Comparison of ENCODE assay signal across 10 cellular contexts in the genomic region with DNA sequence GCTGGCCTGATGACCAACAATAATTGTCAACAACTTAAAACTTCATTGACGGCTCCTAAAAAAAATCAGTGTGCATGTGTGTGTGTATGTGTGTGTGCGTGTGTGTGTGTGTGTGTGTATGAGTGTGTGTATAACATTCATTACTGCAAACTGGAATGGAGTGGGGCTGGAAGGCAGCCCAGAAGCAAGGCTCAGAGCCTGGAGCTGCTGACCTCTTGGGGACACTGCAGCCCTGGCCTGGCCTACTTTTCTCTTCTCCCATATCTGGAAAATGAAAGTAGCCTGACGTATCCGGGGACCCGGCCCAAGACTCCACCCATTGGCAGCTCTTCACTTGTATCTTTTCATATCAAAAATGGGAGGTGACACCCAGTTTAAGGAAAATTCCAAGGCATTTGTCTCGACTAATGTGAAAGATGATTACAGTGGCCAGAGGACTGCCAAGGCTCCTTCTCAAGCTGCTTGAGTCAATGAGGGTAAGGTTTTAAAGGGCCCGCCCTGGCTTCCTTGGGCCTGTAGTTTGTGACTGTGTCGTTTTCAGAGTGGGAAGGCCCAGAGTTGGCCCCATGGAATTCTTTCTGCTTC.
DNase-seq lines count a peak whose midpoint lies in the region; ATAC-seq and TF ChIP-seq lines count a peak whose summit lies in the region.
"Had no signal": no experiment of that assay in that cellular context is flagged by ENCODE, and none has a peak within 500 bp of the region (broad histone marks: within the 10 kb centered on the region; RNA-seq: fewer than 3 reads in every experiment).

No MANE protein-coding gene starts in this region.

- H3K9ac ChIP-seq in SK-N-SH: peak overlapping the region; percentile 22; the same call in 1 of the 2 replicates

- no peak for TF ChIP-seq RAD21 in SK-N-SH (IDR thresholded peaks at IDR 0.05; ENCODE audit: low read length)

- peak; percentile 27 for TF ChIP-seq CTCF in SK-N-SH (IDR thresholded peaks at IDR 0.05)
- peak; percentile 20 for TF ChIP-seq CTCF in foreskin keratinocyte (conservative IDR thresholded peaks at IDR 0.05)
- TF ChIP-seq CTCF in omental fat pad (IDR thresholded peaks at IDR 0.05): no peak
- no peak for TF ChIP-seq CTCF in A673 (conservative IDR thresholded peaks at IDR 0.05; ENCODE audit: low read depth, low read length)

- POLR2A ChIA-PET in SK-N-SH (lab: Yijun Ruan, JAX): no interaction called here
- POLR2A ChIA-PET in A673 (lab: Charles Lee; ENCODE audit: low non-redundant PET): no interaction called here

- DNase-seq in AG08395 (ENCODE audit: low spot score) (peak; percentile 82), SK-N-SH (no peak), foreskin keratinocyte (peak in 1 of 2 donors; percentile 29), omental fat pad (ENCODE audit: low spot score) (no peak), NCI-H1105 (lab: John Stamatoyannopoulos, UW) (no peak), A673 (ENCODE audit: low spot score) (no peak)
- DNase-seq: CD4-positive, CD25-positive, alpha-beta regulatory T cell; NCI-H1092 treated with DMSO at 0.1 percent for 48 hours had no signal

- H2AFZ ChIP-seq in SK-N-SH (ENCODE audit: low read depth): peak overlapping the region; percentile 66; the same call in 1 of the 2 replicates

- CTCF ChIA-PET in SK-N-SH (lab: Yijun Ruan, JAX) (interaction anchor here (1.2 kb wide), 1 partner anchor 22 kb away, joined by 3 read pairs; no protein-coding TSS in a partner anchor), A673 (lab: Charles Lee) (no interaction called here)

- intact Hi-C loops in A673 (cut with micrococcal nuclease; ENCODE audit: unreplicated experiment): no loop called here

- H3K27me3 ChIP-seq in SK-N-SH (ENCODE audit: insufficient read depth) (no peaks in the 10 kb centered on the region), foreskin keratinocyte (no peaks in the 10 kb centered on the region), A673 (replicated peaks; ENCODE audit: insufficient read depth, low read depth, low read length, poor library complexity) (peaks cover 3% of the 10 kb centered on the region)

- 0 out of 4 replicates have a peak overlapping the region, but pooled peaks of 1 of the 2 experiments have one; percentile 17 for H3K4me3 ChIP-seq in SK-N-SH (ENCODE audit: low read depth in 2 of 2, low read length in 1 of 2)
- no peak overlapping the region for H3K4me3 ChIP-seq in A673 (ENCODE audit: low read depth, low read length, poor library complexity, severe bottlenecking)

- H3K36me3 ChIP-seq in SK-N-SH (replicated peaks in 1 of 2; ENCODE audit: control insufficient read depth in 1 of 2, insufficient read depth in 2 of 2, low read length in 1 of 2) (no peaks in the 10 kb centered on the region), A673 (ENCODE audit: insufficient read depth, low read length, poor library complexity, severe bottlenecking) (no peaks in the 10 kb centered on the region)

- H3K9me2 ChIP-seq in SK-N-SH: no peaks in the 10 kb centered on the region

- H3K9me3 ChIP-seq in SK-N-SH: no peaks in the 10 kb centered on the region
- no peaks in the 10 kb centered on the region for H3K9me3 ChIP-seq in A673 (ENCODE audit: low read depth, low read length, poor library complexity, severe bottlenecking)

- no peaks in the 10 kb centered on the region for H4K20me1 ChIP-seq in SK-N-SH (ENCODE audit: insufficient read depth)

- H3K4me2 ChIP-seq in SK-N-SH: peak overlapping the region; percentile 31; the same call in 1 of the 2 replicates

- WGBS in SK-N-SH (ENCODE audit: low lambda C conversion rate): 52% methylated on average over 7 of the region's 8 CpGs

- peaks cover 8% of the 10 kb centered on the region for H3F3A ChIP-seq in SK-N-SH (replicated peaks; ENCODE audit: insufficient read depth)

- H3K27ac ChIP-seq in SK-N-SH (ENCODE audit: low read depth in 2 of 2, low read length in 1 of 2) (peak overlapping the region in 1 of 2 experiments; percentile 54; a peak in 2 of 4 replicates), foreskin keratinocyte (peak overlapping the region; percentile 3), A673 (ENCODE audit: low read depth, low read length, poor library complexity, severe bottlenecking) (no peak overlapping the region)

- TF ChIP-seq EP300 in SK-N-SH (IDR thresholded peaks at IDR 0.05; ENCODE audit: borderline replicate concordance in 1 of 2, low read depth in 1 of 2, low read length in 1 of 2): no peak

- ATAC-seq in foreskin keratinocyte (peak; percentile 57), omental fat pad (ENCODE audit: low FRiP score) (peak; percentile 85), GM21528 (IDR thresholded peaks at IDR 0.05; ENCODE audit: low FRiP score, unreplicated experiment) (no peak), GM19455 (IDR thresholded peaks at IDR 0.05; ENCODE audit: unreplicated experiment) (no peak)

- H3K79me2 ChIP-seq in SK-N-SH (ENCODE audit: insufficient read depth): no peaks in the 10 kb centered on the region

- BruUV-seq in A673 (replicated peaks; lab: Mats Ljungman, UMichigan): no TSS peak

- H3K4me1 ChIP-seq in SK-N-SH (ENCODE audit: control insufficient read depth in 1 of 2, insufficient read depth in 2 of 2, low read depth in 1 of 2, low read length in 1 of 2) (peaks cover 6 to 7% of the 10 kb centered on the region in 2 experiments; a peak in 3 of 4 replicates), foreskin keratinocyte (no peaks in the 10 kb centered on the region), A673 (ENCODE audit: insufficient read depth, low read length, poor library complexity, severe bottlenecking) (no peaks in the 10 kb centered on the region)

TF ChIP-seq in SK-N-SH, 30 proteins besides CTCF, POLR2A, EP300 and RAD21 (continues in another document):
- TF ChIP-seq PBX3 (IDR thresholded peaks at IDR 0.05): peak; percentile 12; the same call in 1 of the 2 replicates
- TF ChIP-seq NFIC (IDR thresholded peaks at IDR 0.05; ENCODE audit: borderline replicate concordance): no peak
- TF ChIP-seq, protein P1, sequence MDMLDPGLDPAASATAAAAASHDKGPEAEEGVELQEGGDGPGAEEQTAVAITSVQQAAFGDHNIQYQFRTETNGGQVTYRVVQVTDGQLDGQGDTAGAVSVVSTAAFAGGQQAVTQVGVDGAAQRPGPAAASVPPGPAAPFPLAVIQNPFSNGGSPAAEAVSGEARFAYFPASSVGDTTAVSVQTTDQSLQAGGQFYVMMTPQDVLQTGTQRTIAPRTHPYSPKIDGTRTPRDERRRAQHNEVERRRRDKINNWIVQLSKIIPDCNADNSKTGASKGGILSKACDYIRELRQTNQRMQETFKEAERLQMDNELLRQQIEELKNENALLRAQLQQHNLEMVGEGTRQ (IDR thresholded peaks at IDR 0.05; ENCODE audit: borderline replicate concordance, low read depth, low read length): no peak
- no peak for TF ChIP-seq FOXM1 (IDR thresholded peaks at IDR 0.05; ENCODE audit: low read depth)
- TF ChIP-seq YY1 (IDR thresholded peaks at IDR 0.05; ENCODE audit: low read depth): no peak
- TF ChIP-seq EZH2phosphoT487 (IDR thresholded peaks at IDR 0.05; ENCODE audit: borderline replicate concordance, low read depth): no peak
- no peak for TF ChIP-seq MEF2A (IDR thresholded peaks at IDR 0.05; ENCODE audit: borderline replicate concordance, low read depth)
- TF ChIP-seq RCOR1 (IDR thresholded peaks at IDR 0.05; ENCODE audit: low read length): no peak
- TF ChIP-seq IRF3 (IDR thresholded peaks at IDR 0.05; ENCODE audit: low read depth, low read length): no peak
- TF ChIP-seq JUND (IDR thresholded peaks at IDR 0.05): no peak
- TF ChIP-seq, protein P2, sequence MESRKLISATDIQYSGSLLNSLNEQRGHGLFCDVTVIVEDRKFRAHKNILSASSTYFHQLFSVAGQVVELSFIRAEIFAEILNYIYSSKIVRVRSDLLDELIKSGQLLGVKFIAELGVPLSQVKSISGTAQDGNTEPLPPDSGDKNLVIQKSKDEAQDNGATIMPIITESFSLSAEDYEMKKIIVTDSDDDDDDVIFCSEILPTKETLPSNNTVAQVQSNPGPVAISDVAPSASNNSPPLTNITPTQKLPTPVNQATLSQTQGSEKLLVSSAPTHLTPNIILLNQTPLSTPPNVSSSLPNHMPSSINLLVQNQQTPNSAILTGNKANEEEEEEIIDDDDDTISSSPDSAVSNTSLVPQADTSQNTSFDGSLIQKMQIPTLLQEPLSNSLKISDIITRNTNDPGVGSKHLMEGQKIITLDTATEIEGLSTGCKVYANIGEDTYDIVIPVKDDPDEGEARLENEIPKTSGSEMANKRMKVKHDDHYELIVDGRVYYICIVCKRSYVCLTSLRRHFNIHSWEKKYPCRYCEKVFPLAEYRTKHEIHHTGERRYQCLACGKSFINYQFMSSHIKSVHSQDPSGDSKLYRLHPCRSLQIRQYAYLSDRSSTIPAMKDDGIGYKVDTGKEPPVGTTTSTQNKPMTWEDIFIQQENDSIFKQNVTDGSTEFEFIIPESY (IDR thresholded peaks at IDR 0.05; ENCODE audit: borderline replicate concordance, low read depth): no peak
- 0 out of 2 replicates have a peak, but pooled peaks have one; percentile 11 for TF ChIP-seq SMC3 (IDR thresholded peaks at IDR 0.05; ENCODE audit: low read depth, low read length)
- no peak for TF ChIP-seq MXI1 (IDR thresholded peaks at IDR 0.05; ENCODE audit: low read depth, low read length)
- no peak for TF ChIP-seq RFX5 (IDR thresholded peaks at IDR 0.05; ENCODE audit: low read length)
- no peak for TF ChIP-seq GATA2 (CRISPR knock-in tag; IDR thresholded peaks at IDR 0.05)

Comparison
In these comparisons a context has a peak if more than half of its experiments do, and no peak if none do; other contexts are left out.
1. CTCF ChIP-seq: peak in SK-N-SH (single experiment) and foreskin keratinocyte (single experiment); none in omental fat pad (0 of 3) and A673 (single experiment).
2. ATAC-seq: peak in foreskin keratinocyte (single experiment) and omental fat pad (single experiment); none in GM21528 (single experiment) and GM19455 (single experiment).